Comparison of ENCODE assay signal across 8 cellular contexts in genomic region chr7:123749537-123749857, GRCh38. TPM values are rescaled to one million over a fixed set of nuclear protein-coding genes. Genes with fewer than 3 reads are reported as not detected.
DNase-seq lines count a peak whose midpoint lies in the region; ATAC-seq, FAIRE-seq and TF ChIP-seq lines count a peak whose summit lies in the region.

No MANE protein-coding gene starts in this region.

- FAIRE-seq in small intestine (lab: Jason Lieb, UNC) = no peak

- H3K27ac ChIP-seq in 22Rv1 = peak overlapping the region; percentile 96
- H3K27ac ChIP-seq in small intestine (ENCODE audit: low read depth in 1 of 2, low read length in 1 of 2) = peak overlapping the region; percentile 69 to 96

- POLR2A ChIA-PET in activated naive CD8-positive, alpha-beta T cell treated with anti-CD3 and anti-CD28 coated beads, Interleukin-2, amount 10 ng/mL, durations not matched to agents 7 days and 5 days (lab: Charles Lee) = interaction anchor here (0.8 to 2.7 kb wide), 14 partner anchors 12 to 1180 kb away, joined by 3 to 20 read pairs (median 4); partner anchors contain the start of genes IQUB, NDUFA5 and POT1

- H3K4me3 ChIP-seq in GM08714 (ENCODE audit: low read length) (peak overlapping the region; percentile 94), small intestine (ENCODE audit: low read depth in 1 of 2, low read length in 2 of 2) (peak overlapping the region; percentile 63 to 81)

- H3K9me3 ChIP-seq in small intestine (ENCODE audit: control insufficient read depth, low read depth) = no peaks in the 10 kb centered on the region

- ATAC-seq in HG02763 (IDR thresholded peaks at IDR 0.05; ENCODE audit: unreplicated experiment) = peak; percentile 12
- no peak for ATAC-seq in activated naive CD8-positive, alpha-beta T cell treated with anti-CD3 and anti-CD28 coated beads, Interleukin-2, amount 10 ng/mL, durations not matched to agents 7 days and 5 days (ENCODE audit: low read depth)

- H3K36me3 ChIP-seq in small intestine (ENCODE audit: control insufficient read depth in 2 of 2, insufficient read depth in 2 of 2, low read length in 2 of 2) = no peaks in the 10 kb centered on the region

- peak overlapping the region; percentile 89 for H3K4me3 Mint-ChIP-seq in activated naive CD8-positive, alpha-beta T cell treated with anti-CD3 and anti-CD28 coated beads, Interleukin-2, amount 10 ng/mL, durations not matched to agents 7 days and 5 days

- peaks cover 6% of the 10 kb centered on the region for H3K27me3 Mint-ChIP-seq in activated naive CD8-positive, alpha-beta T cell treated with anti-CD3 and anti-CD28 coated beads, Interleukin-2, amount 10 ng/mL, durations not matched to agents 7 days and 5 days

- DNase-seq in NCI-H1694 (lab: John Stamatoyannopoulos, UW) = peak; percentile 37
- no peak for DNase-seq in activated naive CD8-positive, alpha-beta T cell treated with anti-CD3 and anti-CD28 coated beads, Interleukin-2, amount 10 ng/mL, durations not matched to agents 7 days and 5 days
- peak; percentile 50 for DNase-seq in hepatic stellate cell (ENCODE audit: low spot score)
- DNase-seq in small intestine = peak; percentile 66
- DNase-seq in iPS-NIHi7 (ENCODE audit: extremely low spot score) = no peak

- H3K9me3 Mint-ChIP-seq in activated naive CD8-positive, alpha-beta T cell treated with anti-CD3 and anti-CD28 coated beads, Interleukin-2, amount 10 ng/mL, durations not matched to agents 7 days and 5 days = no peaks in the 10 kb centered on the region

- TF ChIP-seq CTCF in 22Rv1 (IDR thresholded peaks at IDR 0.05) = peak; percentile 35; the same call in 1 of the 2 replicates

- peak overlapping the region; percentile 92 for H3K27ac Mint-ChIP-seq in activated naive CD8-positive, alpha-beta T cell treated with anti-CD3 and anti-CD28 coated beads, Interleukin-2, amount 10 ng/mL, durations not matched to agents 7 days and 5 days

- H3K36me3 Mint-ChIP-seq in activated naive CD8-positive, alpha-beta T cell treated with anti-CD3 and anti-CD28 coated beads, Interleukin-2, amount 10 ng/mL, durations not matched to agents 7 days and 5 days = peaks cover 10% of the 10 kb centered on the region

- WGBS in small intestine, 3 donors = 0 to 5% (median 4%) methylated on average over 10 of the region's 10 CpGs

- no peaks in the 10 kb centered on the region for H3K27me3 ChIP-seq in small intestine (ENCODE audit: control insufficient read depth in 2 of 2, insufficient read depth in 2 of 2, low read length in 2 of 2)

- H3K4me1 ChIP-seq in small intestine (ENCODE audit: control insufficient read depth in 2 of 2, insufficient read depth in 1 of 2, low read depth in 1 of 2, low read length in 1 of 2) = peaks cover 0 to 13% of the 10 kb centered on the region in 2 donors

- H3K4me1 Mint-ChIP-seq in activated naive CD8-positive, alpha-beta T cell treated with anti-CD3 and anti-CD28 coated beads, Interleukin-2, amount 10 ng/mL, durations not matched to agents 7 days and 5 days = peaks cover 34% of the 10 kb centered on the region

RNA-seq across cellular contexts. Expression of gene WASL, which starts 0.7 kb away (rescaled TPM):
- total RNA-seq in activated naive CD8-positive, alpha-beta T cell treated with anti-CD3 and anti-CD28 coated beads, Interleukin-2, amount 10 ng/mL, durations not matched to agents 7 days and 5 days = 10 to 100 TPM; 11.8 to 12.0 TPM
- 10 to 100 TPM; 26.8 to 39.6 (median 33.0) TPM for polyA plus RNA-seq in small intestine

Comparison
In these comparisons a context has a peak if more than half of its experiments do, and no peak if none do; other contexts are left out.
1. DNase-seq: peak in NCI-H1694 (single experiment), hepatic stellate cell (single experiment) and small intestine (single experiment); none in activated naive CD8-positive, alpha-beta T cell treated with anti-CD3 and anti-CD28 coated beads, Interleukin-2, amount 10 ng/mL, durations not matched to agents 7 days and 5 days (single experiment) and iPS-NIHi7 (single experiment).